Comparison of ENCODE assay signal across 25 cellular contexts in the genomic region with DNA sequence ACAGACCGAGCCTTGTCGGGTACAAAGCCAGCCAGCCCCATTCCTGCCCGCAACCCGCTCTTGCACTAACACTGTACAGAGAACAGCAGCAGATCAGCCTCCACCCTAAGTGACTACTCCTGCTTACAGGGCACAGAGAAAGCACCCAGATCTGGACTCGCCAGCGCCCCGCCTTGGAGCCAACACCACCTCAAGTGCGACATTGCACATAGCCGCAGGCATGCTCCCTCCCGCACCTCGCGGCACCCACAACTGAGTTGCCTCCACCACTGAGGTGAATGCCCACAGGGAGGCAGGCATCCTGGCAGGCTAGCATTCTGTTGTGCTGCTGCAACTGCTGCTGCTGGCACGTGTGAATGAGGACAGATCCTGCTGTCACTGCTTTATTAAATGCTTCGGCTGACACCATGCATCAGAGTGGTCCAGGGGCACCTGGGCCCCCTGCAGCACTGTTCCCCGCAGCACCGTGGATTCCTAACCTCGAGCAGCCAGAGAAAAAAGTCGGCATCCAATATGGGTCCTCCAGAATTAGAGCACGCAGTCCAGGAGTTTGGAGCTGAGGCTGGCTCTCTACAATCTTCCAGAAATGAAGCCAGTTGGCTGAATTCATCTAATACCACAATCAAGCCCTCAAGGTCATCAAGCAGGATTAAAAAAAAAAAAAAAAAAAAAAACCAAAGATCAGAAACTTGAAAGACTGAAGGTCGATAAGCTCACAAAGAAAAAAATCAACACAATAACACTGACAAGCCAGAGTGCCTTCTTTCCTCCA.
A peak's percentile ranks its signal among the peaks of the same experiment; 100 is the strongest.
DNase-seq lines count a peak whose midpoint lies in the region; ATAC-seq and TF ChIP-seq lines count a peak whose summit lies in the region.
"Had no signal": no experiment of that assay in that cellular context is flagged by ENCODE, and none has a peak within 500 bp of the region (broad histone marks: within the 10 kb centered on the region; RNA-seq: fewer than 3 reads in every experiment).

No MANE protein-coding gene starts in this region.

- H3K27ac ChIP-seq in GM23338 (ENCODE audit: low read depth) (no peak overlapping the region), WERI-Rb-1 (no peak overlapping the region), neural progenitor cell (no peak overlapping the region), PC-3 (ENCODE audit: low read length) (no peak overlapping the region)
- H3K27ac ChIP-seq: dorsolateral prefrontal cortex, gastroesophageal sphincter, left lung, stomach, tibial nerve had no signal

- H3K27me3 ChIP-seq in GM23338 (ENCODE audit: insufficient read depth) (no peaks in the 10 kb centered on the region), WERI-Rb-1 (ENCODE audit: insufficient read depth, low read depth, severe bottlenecking) (no peaks in the 10 kb centered on the region), neural progenitor cell (no peaks in the 10 kb centered on the region), PC-3 (ENCODE audit: low read length) (no peaks in the 10 kb centered on the region)
- H3K27me3 ChIP-seq: gastroesophageal sphincter, left lung, stomach, tibial nerve had no signal

- no peak for TF ChIP-seq CTCF in GM23338 (conservative IDR thresholded peaks at IDR 0.05; ENCODE audit: low read depth in 2 of 2)
- 0 out of 2 replicates have a peak, but pooled peaks have one; percentile 4 for TF ChIP-seq CTCF in WERI-Rb-1 (IDR thresholded peaks at IDR 0.05; ENCODE audit: low read depth, low read length)
- TF ChIP-seq CTCF in neural progenitor cell (IDR thresholded peaks at IDR 0.05): no peak
- no peak for TF ChIP-seq CTCF in PC-3 (conservative IDR thresholded peaks at IDR 0.05; ENCODE audit: low read depth, low read length)

- H3K4me3 Mint-ChIP-seq in GM23338 (no peak overlapping the region), neural progenitor cell (no peak overlapping the region)
- H3K4me3 Mint-ChIP-seq: activated naive CD8-positive, alpha-beta T cell treated with anti-CD3 and anti-CD28 coated beads, Interleukin-2, amount 50 U/mL, for 24 hours; activated T-cell treated with anti-CD3 and anti-CD28 coated beads, Interleukin-2, amount 50 U/mL, for 24 hours; CD8-positive, alpha-beta T cell; immature natural killer cell had no signal

- CTCF ChIA-PET in PC-3 (lab: Charles Lee): no interaction called here

- peak overlapping the region; percentile 52; the same call in 1 of the 2 replicates for H2AFZ ChIP-seq in GM23338
- no peak overlapping the region for H2AFZ ChIP-seq in neural progenitor cell (replicated peaks)
- H2AFZ ChIP-seq in PC-3 (ENCODE audit: low read length): no peak overlapping the region

- intact Hi-C loops in PC-3 (cut with micrococcal nuclease): no loop called here

- H4K20me1 ChIP-seq in GM23338 (replicated peaks; ENCODE audit: insufficient read depth): no peaks in the 10 kb centered on the region
- H4K20me1 ChIP-seq in neural progenitor cell (ENCODE audit: low read depth): no peaks in the 10 kb centered on the region
- no peaks in the 10 kb centered on the region for H4K20me1 ChIP-seq in PC-3 (ENCODE audit: low read length)

- H3K9ac ChIP-seq in neural progenitor cell (no peak overlapping the region), PC-3 (ENCODE audit: low read length) (no peak overlapping the region)

- H3K36me3 ChIP-seq in GM23338 (ENCODE audit: insufficient read depth) (no peaks in the 10 kb centered on the region), WERI-Rb-1 (no peaks in the 10 kb centered on the region), neural progenitor cell (no peaks in the 10 kb centered on the region), PC-3 (ENCODE audit: low read depth, low read length) (no peaks in the 10 kb centered on the region)
- H3K36me3 ChIP-seq: gastroesophageal sphincter, left lung, MG63, stomach had no signal

- DNase-seq in NCI-H1105 treated with DMSO at 0.1 percent for 48 hours (lab: John Stamatoyannopoulos, UW) (peak; percentile 36), NCI-H1105 (lab: John Stamatoyannopoulos, UW) (no peak), GM23338 (ENCODE audit: low spot score) (no peak), WERI-Rb-1 (no peak), neural progenitor cell (ENCODE audit: low spot score) (no peak), PC-3 (no peak)
- no peak for DNase-seq in NK-92 treated with Interleukin-12 subunit alpha and Interleukin-12 subunit beta, amount 100 ng/mL, for 24 hours (lab: John Stamatoyannopoulos, UW)
- DNase-seq in stimulated activated CD4-positive, alpha-beta T cell treated with anti-CD3 and anti-CD28 coated beads, Interleukin-12 subunit alpha, Interleukin-12 subunit beta, amount 100 ng/mL, for 4 hours: no peak
- DNase-seq: activated CD4-positive, alpha-beta T cell treated with anti-CD3 and anti-CD28 coated beads for 4 hours; activated naive CD8-positive, alpha-beta T cell treated with anti-CD3 and anti-CD28 coated beads, Interleukin-2, amount 50 U/mL, for 24 hours; activated T-cell treated with anti-CD3 and anti-CD28 coated beads, Interleukin-2, amount 50 U/mL, for 24 hours; AML-193; CD8-positive, alpha-beta T cell; H7; hippocampal formation; immature natural killer cell; MG63; NCI-H1436; stomach; T-helper 2 cell had no signal

- H3K27me3 Mint-ChIP-seq in GM23338 (ENCODE audit: insufficient read depth, low read depth, poor library complexity): peaks cover 3% of the 10 kb centered on the region
- peaks cover 4% of the 10 kb centered on the region for H3K27me3 Mint-ChIP-seq in neural progenitor cell (ENCODE audit: insufficient read depth, low read depth)
- H3K27me3 Mint-ChIP-seq: activated naive CD8-positive, alpha-beta T cell treated with anti-CD3 and anti-CD28 coated beads, Interleukin-2, amount 50 U/mL, for 24 hours; activated T-cell treated with anti-CD3 and anti-CD28 coated beads, Interleukin-2, amount 50 U/mL, for 24 hours had no signal

- H3K4me1 ChIP-seq in GM23338 (ENCODE audit: insufficient read depth) (peaks cover 6% of the 10 kb centered on the region), neural progenitor cell (no peaks in the 10 kb centered on the region), PC-3 (ENCODE audit: insufficient read depth, low read length) (no peaks in the 10 kb centered on the region)
- H3K4me1 ChIP-seq: gastroesophageal sphincter, left lung, tibial nerve had no signal

- H3K9me2 ChIP-seq in GM23338 (ENCODE audit: insufficient read depth): 0 out of 2 replicates have a peak, but pooled peaks cover 4% of the 10 kb centered on the region
- no peaks in the 10 kb centered on the region for H3K9me2 ChIP-seq in PC-3 (replicated peaks; ENCODE audit: low read length)

- peaks cover 11% of the 10 kb centered on the region for H3K4me1 Mint-ChIP-seq in GM23338
- H3K4me1 Mint-ChIP-seq in neural progenitor cell: peaks cover 12% of the 10 kb centered on the region
- H3K4me1 Mint-ChIP-seq: activated naive CD8-positive, alpha-beta T cell treated with anti-CD3 and anti-CD28 coated beads, Interleukin-2, amount 50 U/mL, for 24 hours; immature natural killer cell had no signal

- BruUV-seq in PC-3 (replicated peaks; lab: Mats Ljungman, UMichigan): no TSS peak

- ATAC-seq in GM23338 (peak; percentile 58), PC-3 (no peak)
- ATAC-seq: activated naive CD8-positive, alpha-beta T cell treated with anti-CD3 and anti-CD28 coated beads, Interleukin-2, amount 50 U/mL, for 24 hours; CD8-positive, alpha-beta T cell; gastroesophageal sphincter; left lung; SK-N-SH treated with all-trans-retinoic acid at 6 μM for 48 hours had no signal

- no peaks in the 10 kb centered on the region for H3F3A ChIP-seq in GM23338 (replicated peaks; ENCODE audit: low read depth)
- no peaks in the 10 kb centered on the region for H3F3A ChIP-seq in neural progenitor cell (ENCODE audit: low read depth)
- H3F3A ChIP-seq in PC-3 (ENCODE audit: low read length, unreplicated experiment): no peaks in the 10 kb centered on the region

- no peaks in the 10 kb centered on the region for H3K79me2 ChIP-seq in GM23338 (replicated peaks; ENCODE audit: insufficient read depth)
- no peaks in the 10 kb centered on the region for H3K79me2 ChIP-seq in neural progenitor cell (ENCODE audit: low read depth)
- no peaks in the 10 kb centered on the region for H3K79me2 ChIP-seq in PC-3 (ENCODE audit: low read length)

- H3K36me3 Mint-ChIP-seq in GM23338 (ENCODE audit: low read depth) (peaks cover 7% of the 10 kb centered on the region; the same call in 2 of the 3 replicates), neural progenitor cell (no peaks in the 10 kb centered on the region)
- H3K36me3 Mint-ChIP-seq: CD8-positive, alpha-beta T cell; immature natural killer cell had no signal

- H3K4me2 ChIP-seq in GM23338 (no peak overlapping the region), neural progenitor cell (no peak overlapping the region), PC-3 (ENCODE audit: low read length) (no peak overlapping the region)

- H3K9me3 ChIP-seq in WERI-Rb-1 (ENCODE audit: severe bottlenecking): no peaks in the 10 kb centered on the region
- H3K9me3 ChIP-seq in neural progenitor cell (ENCODE audit: low read depth): no peaks in the 10 kb centered on the region
- H3K9me3 ChIP-seq in PC-3 (ENCODE audit: low read length): no peaks in the 10 kb centered on the region
- H3K9me3 ChIP-seq: gastroesophageal sphincter had no signal

- H3K9me3 Mint-ChIP-seq in GM23338: peaks cover 3% of the 10 kb centered on the region; the same call in 2 of the 3 replicates
- H3K9me3 Mint-ChIP-seq in neural progenitor cell: no peaks in the 10 kb centered on the region

- POLR2A ChIA-PET in PC-3 (lab: Charles Lee; ENCODE audit: unreplicated experiment): no interaction called here

- no peak overlapping the region for H3K4me3 ChIP-seq in GM23338
- H3K4me3 ChIP-seq in WERI-Rb-1 (ENCODE audit: low read depth, low read length): no peak overlapping the region
- no peak overlapping the region for H3K4me3 ChIP-seq in neural progenitor cell
- H3K4me3 ChIP-seq in PC-3 (ENCODE audit: low read length): no peak overlapping the region
- H3K4me3 ChIP-seq: dorsolateral prefrontal cortex, gastroesophageal sphincter, left lung, MG63, stomach, tibial nerve had no signal

- no peak overlapping the region for H3K27ac Mint-ChIP-seq in GM23338
- peak overlapping the region; percentile 78 for H3K27ac Mint-ChIP-seq in neural progenitor cell
- H3K27ac Mint-ChIP-seq: activated naive CD8-positive, alpha-beta T cell treated with anti-CD3 and anti-CD28 coated beads, Interleukin-2, amount 50 U/mL, for 24 hours; activated T-cell treated with anti-CD3 and anti-CD28 coated beads, Interleukin-2, amount 50 U/mL, for 24 hours; CD8-positive, alpha-beta T cell; immature natural killer cell had no signal

TF ChIP-seq in GM23338, 12 proteins besides CTCF, POLR2A, EP300 and RAD21 (continues in another document):
- TF ChIP-seq POLR2AphosphoS5 (IDR thresholded peaks at IDR 0.05; ENCODE audit: low read depth): no peak
